8 cellular contexts compared by ENCODE assay signal in genomic region chr2:96536445-96537065, GRCh38. TPM values are rescaled to one million over a fixed set of nuclear protein-coding genes. Genes with fewer than 3 reads are reported as not detected.
DNase-seq lines count a peak whose midpoint lies in the region; ATAC-seq, FAIRE-seq and TF ChIP-seq lines count a peak whose summit lies in the region.

Gene ARID5A (plus strand): TSS chr2:96536752. CDS start chr2:96536827, 75 bp downstream.

- H3K27ac ChIP-seq in HUES48 (ENCODE audit: low read depth, low read length) (no peak within 1 kb of the TSS), OCI-LY1 (ENCODE audit: low read depth, low read length, poor library complexity, severe bottlenecking) (no peak within 1 kb of the TSS), endothelial cell of umbilical vein (ENCODE audit: insufficient read depth, low read depth, low read length) (peak within 1 kb of the TSS; percentile 67)

- dilution Hi-C loops in endothelial cell of umbilical vein (cut with MboI; ENCODE audit: extremely low pct_ligation_motif_present, low sequenced_read_pairs) = no loop called here

- H3K4me2 ChIP-seq in OCI-LY1 (ENCODE audit: low read length) (peak within 1 kb of the TSS; percentile 80), endothelial cell of umbilical vein (ENCODE audit: insufficient read depth, low read length) (peak within 1 kb of the TSS; percentile 90)

- H3K9me2 ChIP-seq in OCI-LY1 (ENCODE audit: low read depth, low read length) = no peaks in the 10 kb centered on the region

- H4K20me1 ChIP-seq in OCI-LY1 (ENCODE audit: insufficient read depth, low read length) (no peaks in the 10 kb centered on the region), endothelial cell of umbilical vein (replicated peaks; ENCODE audit: control insufficient read depth, extremely low read depth, insufficient read depth, low read length) (peaks cover 2% of the 10 kb centered on the region)

- H3K27me3 ChIP-seq in HUES48 (ENCODE audit: control insufficient read depth, insufficient read depth, low read length) = peaks cover 38% of the 10 kb centered on the region
- peaks cover 4% of the 10 kb centered on the region for H3K27me3 ChIP-seq in OCI-LY1 (ENCODE audit: insufficient read depth, low read length)
- H3K27me3 ChIP-seq in endothelial cell of umbilical vein (ENCODE audit: control insufficient read depth in 2 of 2, insufficient read depth in 2 of 2, low read length in 2 of 2) = no peaks in the 10 kb centered on the region

- CTCF ChIA-PET in endothelial cell of umbilical vein (lab: Charles Lee) = interaction anchor here (3.3 to 8.7 kb wide), 2 partner anchors 9 to 16 kb away, joined by 32 to 130 read pairs; no protein-coding TSS in a partner anchor

- H3K9me3 ChIP-seq in HUES48 (ENCODE audit: control insufficient read depth, insufficient read depth, low read length) (no peaks in the 10 kb centered on the region), OCI-LY1 (ENCODE audit: low read length) (no peaks in the 10 kb centered on the region), endothelial cell of umbilical vein (replicated peaks; ENCODE audit: control insufficient read depth, insufficient read depth, low read length) (no peaks in the 10 kb centered on the region)

- peak; percentile 67 for FAIRE-seq in endothelial cell of umbilical vein (lab: Jason Lieb, UNC)

- no TSS peak for BruUV-seq in endothelial cell of umbilical vein (replicated peaks; lab: Mats Ljungman, UMichigan)

- POLR2A ChIA-PET in endothelial cell of umbilical vein (lab: Charles Lee) = interaction anchor here (0.9 kb wide), 1 partner anchor 8 kb away, joined by 7 read pairs; no protein-coding TSS in a partner anchor

- peak; percentile 85 for TF ChIP-seq POLR2A in endothelial cell of umbilical vein (IDR thresholded peaks at IDR 0.05; ENCODE audit: low read depth, low read length)

- H3K36me3 ChIP-seq in HUES48 (ENCODE audit: control insufficient read depth, insufficient read depth, low read length) (no peaks in the 10 kb centered on the region), OCI-LY1 (ENCODE audit: insufficient read depth, low read length) (no peaks in the 10 kb centered on the region), endothelial cell of umbilical vein (ENCODE audit: control insufficient read depth in 2 of 2, extremely low read depth in 1 of 2, insufficient read depth in 2 of 2, low read length in 2 of 2) (no peaks in the 10 kb centered on the region)

- H3K4me3 ChIP-seq in HUES48 (ENCODE audit: low read depth, low read length) (peak within 1 kb of the TSS; percentile 63), OCI-LY1 (ENCODE audit: low read depth, low read length, poor library complexity, severe bottlenecking) (peak within 1 kb of the TSS; percentile 73), endothelial cell of umbilical vein (replicated peaks in 1 of 3; ENCODE audit: insufficient read depth in 1 of 3, low read depth in 1 of 3, low read length in 3 of 3) (peak within 1 kb of the TSS; percentile 38 to 77 (median 56))

- DNase-seq in D341Med (ENCODE audit: low spot score) = peak; percentile 93
- peak; percentile 79 for DNase-seq in activated CD8-positive, alpha-beta memory T cell treated with anti-CD3 and anti-CD28 coated beads, Interleukin-2, amount 50 U/mL, for 24 hours (ENCODE audit: extremely low read depth)
- DNase-seq in endothelial cell of umbilical vein (ENCODE audit: low read depth, low spot score) = peak; percentile 88
- DNase-seq in middle frontal gyrus (ENCODE audit: extremely low spot score, low spot score) = peak; percentile 89
- DNase-seq in stimulated activated CD8-positive, alpha-beta memory T cell treated with anti-CD3 and anti-CD28 coated beads, Interleukin-2, amount 100 ng/mL, for 1 hour (ENCODE audit: low read depth in 2 of 2) = peak; percentile 84 to 88

- H3K4me1 ChIP-seq in HUES48 (ENCODE audit: control insufficient read depth, insufficient read depth, low read length) (peaks cover 37% of the 10 kb centered on the region), OCI-LY1 (ENCODE audit: insufficient read depth, low read length, severe bottlenecking) (peaks cover 18% of the 10 kb centered on the region), endothelial cell of umbilical vein (ENCODE audit: control insufficient read depth, extremely low read depth, insufficient read depth, low read length) (peaks cover 30% of the 10 kb centered on the region)

- no peaks in the 10 kb centered on the region for H3K9me1 ChIP-seq in endothelial cell of umbilical vein (replicated peaks; ENCODE audit: control insufficient read depth, extremely low read depth, insufficient read depth, low read length)

- no peak within 1 kb of the TSS for H2AFZ ChIP-seq in OCI-LY1 (ENCODE audit: low read length)
- no peak within 1 kb of the TSS for H2AFZ ChIP-seq in endothelial cell of umbilical vein (ENCODE audit: low read depth, low read length)

- no peaks in the 10 kb centered on the region for H3F3A ChIP-seq in OCI-LY1 (ENCODE audit: insufficient read depth, low read length)

- H3K9ac ChIP-seq in HUES48 (ENCODE audit: low read depth, low read length) (no peak within 1 kb of the TSS), OCI-LY1 (ENCODE audit: low read length) (peak within 1 kb of the TSS; percentile 68), endothelial cell of umbilical vein (replicated peaks; ENCODE audit: extremely low read depth, insufficient read depth, low read length) (peak within 1 kb of the TSS; percentile 97)

- intact Hi-C loops in endothelial cell of umbilical vein (cut with micrococcal nuclease) = loop anchor here (2.0 to 5.0 kb wide), 3 partner anchors 102 to 280 kb away; partner anchors contain the start of genes CNNM3, CNNM4 and KANSL3

- TF ChIP-seq CTCF in OCI-LY1 (IDR thresholded peaks at IDR 0.05; ENCODE audit: low read length) = no peak
- TF ChIP-seq CTCF in endothelial cell of umbilical vein (IDR thresholded peaks at IDR 0.05; ENCODE audit: extremely low read depth in 1 of 2, insufficient read depth in 1 of 2, low read depth in 1 of 2, low read length in 2 of 2) = peak in 1 of 2 donors; percentile 31

- peak; percentile 46 for ATAC-seq in GM21381 (IDR thresholded peaks at IDR 0.05; ENCODE audit: unreplicated experiment)

- no peaks in the 10 kb centered on the region for H3K79me2 ChIP-seq in OCI-LY1 (ENCODE audit: insufficient read depth, low read length)
- peaks cover 35% of the 10 kb centered on the region for H3K79me2 ChIP-seq in endothelial cell of umbilical vein (ENCODE audit: control insufficient read depth, insufficient read depth, low read length)

TF ChIP-seq in endothelial cell of umbilical vein, 7 proteins besides CTCF, POLR2A, EP300 and RAD21:
- TF ChIP-seq FOS (IDR thresholded peaks at IDR 0.05; ENCODE audit: borderline replicate concordance, insufficient read depth, low read length) (peak; percentile 7), POLR2AphosphoS5 (IDR thresholded peaks at IDR 0.05; ENCODE audit: insufficient read depth, low read depth, low read length) (peak; percentile 88), EZH2 (IDR thresholded peaks at IDR 0.05; ENCODE audit: borderline replicate concordance, low read depth, low read length, severe bottlenecking) (no peak), GATA2 (IDR thresholded peaks at IDR 0.05; ENCODE audit: insufficient read depth, insufficient read length, low read depth, low read length) (no peak), MYC (IDR thresholded peaks at IDR 0.05; ENCODE audit: low read depth, low read length) (no peak), JUN (IDR thresholded peaks at IDR 0.05; ENCODE audit: borderline replicate concordance, insufficient read depth, insufficient read length, low read depth) (no peak)
- TF ChIP-seq, protein P1, sequence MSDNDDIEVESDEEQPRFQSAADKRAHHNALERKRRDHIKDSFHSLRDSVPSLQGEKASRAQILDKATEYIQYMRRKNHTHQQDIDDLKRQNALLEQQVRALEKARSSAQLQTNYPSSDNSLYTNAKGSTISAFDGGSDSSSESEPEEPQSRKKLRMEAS (IDR thresholded peaks at IDR 0.05; ENCODE audit: insufficient read depth, insufficient read length) = no peak
TF ChIP-seq in endothelial cell of umbilical vein: peak in this region for 2.

RNA-seq across cellular contexts. Expression of gene ARID5A, which starts in this region (rescaled TPM):
- total RNA-seq in endothelial cell of umbilical vein = 24.7 and 29.0 TPM in 2 replicates
- polyA plus RNA-seq in endothelial cell of umbilical vein = 18.0 and 24.0 TPM in 2 replicates
- 11.9 and 19.8 TPM in 2 replicates for polyA plus RNA-seq in endothelial cell of umbilical vein (2011; cell fraction: cytosol; rRNA removed)
- polyA plus RNA-seq in endothelial cell of umbilical vein (2011; cell fraction: nucleus; rRNA removed) = 31.6 and 44.1 TPM in 2 replicates
- 14.6 and 18.7 TPM in 2 replicates for polyA plus RNA-seq in endothelial cell of umbilical vein (2012)
- polyA minus RNA-seq in endothelial cell of umbilical vein = 9.5 and 11.3 TPM in 2 replicates
- polyA minus RNA-seq in endothelial cell of umbilical vein (2011; cell fraction: cytosol; rRNA and poly(A)+ RNA removed) = 1.6 TPM
- polyA minus RNA-seq in endothelial cell of umbilical vein (2011; cell fraction: nucleus; rRNA and poly(A)+ RNA removed) = 11.0 and 22.2 TPM in 2 replicates
